In the genomic region with DNA sequence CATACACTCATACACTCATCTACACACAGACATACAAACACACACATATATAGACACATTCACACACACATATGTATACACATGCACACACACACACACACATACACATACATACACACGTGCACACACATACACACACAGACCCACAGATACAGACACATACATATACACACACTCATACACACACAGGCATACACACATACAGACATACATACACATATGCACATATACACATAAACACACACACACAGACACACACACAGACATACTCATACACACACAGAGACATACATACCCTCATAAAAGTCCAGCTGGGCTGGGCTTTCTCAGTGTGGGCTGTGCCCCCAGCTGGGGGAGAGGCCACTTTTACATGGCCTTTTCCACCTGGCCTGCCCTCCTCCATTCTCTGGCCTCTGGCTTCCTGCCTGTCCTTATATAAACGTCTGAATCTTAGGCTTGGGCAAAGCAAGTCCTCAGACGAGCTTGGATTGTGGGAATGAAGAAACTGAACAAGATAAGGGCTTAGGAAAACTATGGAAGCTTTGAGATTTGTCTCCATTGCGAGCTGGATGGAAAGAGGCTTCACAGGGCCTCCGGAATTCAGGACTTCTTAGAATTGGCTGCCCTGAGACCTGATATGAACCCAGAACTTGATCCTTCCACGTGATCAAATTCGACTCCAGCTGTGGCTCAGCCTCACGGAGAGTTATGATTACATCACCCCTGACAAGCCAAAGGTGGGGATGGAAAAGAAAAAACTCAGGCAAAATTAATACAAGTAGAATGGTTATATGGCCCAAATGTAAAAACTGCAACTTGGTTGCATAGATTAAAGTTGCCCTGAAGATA, we compare ENCODE assay signal across 1 cellular context.
TF ChIP-seq lines count a peak whose summit lies in the region.

No MANE protein-coding gene starts in this region.

TF ChIP-seq in HepG2, 621 proteins besides CTCF, POLR2A, EP300 and RAD21 (continued from another document and continues in another):
- TF ChIP-seq, protein P1, sequence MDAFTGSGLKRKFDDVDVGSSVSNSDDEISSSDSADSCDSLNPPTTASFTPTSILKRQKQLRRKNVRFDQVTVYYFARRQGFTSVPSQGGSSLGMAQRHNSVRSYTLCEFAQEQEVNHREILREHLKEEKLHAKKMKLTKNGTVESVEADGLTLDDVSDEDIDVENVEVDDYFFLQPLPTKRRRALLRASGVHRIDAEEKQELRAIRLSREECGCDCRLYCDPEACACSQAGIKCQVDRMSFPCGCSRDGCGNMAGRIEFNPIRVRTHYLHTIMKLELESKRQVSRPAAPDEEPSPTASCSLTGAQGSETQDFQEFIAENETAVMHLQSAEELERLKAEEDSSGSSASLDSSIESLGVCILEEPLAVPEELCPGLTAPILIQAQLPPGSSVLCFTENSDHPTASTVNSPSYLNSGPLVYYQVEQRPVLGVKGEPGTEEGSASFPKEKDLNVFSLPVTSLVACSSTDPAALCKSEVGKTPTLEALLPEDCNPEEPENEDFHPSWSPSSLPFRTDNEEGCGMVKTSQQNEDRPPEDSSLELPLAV (CRISPR knock-in tag; conservative IDR thresholded peaks at IDR 0.05; ENCODE audit: low read depth): no peak
- 0 out of 2 replicates have a peak, but pooled peaks have one; percentile 72 for TF ChIP-seq POLR2G (IDR thresholded peaks at IDR 0.05; ENCODE audit: low read depth, low read length)
- 0 out of 2 replicates have a peak, but pooled peaks have one; percentile 46 for TF ChIP-seq SRY (CRISPR knock-in tag; IDR thresholded peaks at IDR 0.05)
- TF ChIP-seq, protein P2, sequence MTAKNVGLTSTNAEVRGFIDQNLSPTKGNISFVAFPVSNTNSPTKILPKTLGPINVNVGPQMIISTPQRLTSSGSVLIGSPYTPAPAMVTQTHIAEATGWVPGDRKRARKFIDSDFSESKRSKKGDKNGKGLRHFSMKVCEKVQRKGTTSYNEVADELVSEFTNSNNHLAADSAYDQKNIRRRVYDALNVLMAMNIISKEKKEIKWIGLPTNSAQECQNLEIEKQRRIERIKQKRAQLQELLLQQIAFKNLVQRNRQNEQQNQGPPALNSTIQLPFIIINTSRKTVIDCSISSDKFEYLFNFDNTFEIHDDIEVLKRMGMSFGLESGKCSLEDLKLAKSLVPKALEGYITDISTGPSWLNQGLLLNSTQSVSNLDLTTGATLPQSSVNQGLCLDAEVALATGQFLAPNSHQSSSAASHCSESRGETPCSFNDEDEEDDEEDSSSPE (CRISPR knock-in tag; IDR thresholded peaks at IDR 0.05): no peak
- peak; percentile 62; the same call in 1 of the 2 replicates for TF ChIP-seq ZC3H4 (CRISPR knock-in tag; IDR thresholded peaks at IDR 0.05; ENCODE audit: borderline replicate concordance)
- peak; percentile 58; the same call in 1 of the 2 replicates for TF ChIP-seq ERF (CRISPR knock-in tag; IDR thresholded peaks at IDR 0.05)
- TF ChIP-seq, protein P3, sequence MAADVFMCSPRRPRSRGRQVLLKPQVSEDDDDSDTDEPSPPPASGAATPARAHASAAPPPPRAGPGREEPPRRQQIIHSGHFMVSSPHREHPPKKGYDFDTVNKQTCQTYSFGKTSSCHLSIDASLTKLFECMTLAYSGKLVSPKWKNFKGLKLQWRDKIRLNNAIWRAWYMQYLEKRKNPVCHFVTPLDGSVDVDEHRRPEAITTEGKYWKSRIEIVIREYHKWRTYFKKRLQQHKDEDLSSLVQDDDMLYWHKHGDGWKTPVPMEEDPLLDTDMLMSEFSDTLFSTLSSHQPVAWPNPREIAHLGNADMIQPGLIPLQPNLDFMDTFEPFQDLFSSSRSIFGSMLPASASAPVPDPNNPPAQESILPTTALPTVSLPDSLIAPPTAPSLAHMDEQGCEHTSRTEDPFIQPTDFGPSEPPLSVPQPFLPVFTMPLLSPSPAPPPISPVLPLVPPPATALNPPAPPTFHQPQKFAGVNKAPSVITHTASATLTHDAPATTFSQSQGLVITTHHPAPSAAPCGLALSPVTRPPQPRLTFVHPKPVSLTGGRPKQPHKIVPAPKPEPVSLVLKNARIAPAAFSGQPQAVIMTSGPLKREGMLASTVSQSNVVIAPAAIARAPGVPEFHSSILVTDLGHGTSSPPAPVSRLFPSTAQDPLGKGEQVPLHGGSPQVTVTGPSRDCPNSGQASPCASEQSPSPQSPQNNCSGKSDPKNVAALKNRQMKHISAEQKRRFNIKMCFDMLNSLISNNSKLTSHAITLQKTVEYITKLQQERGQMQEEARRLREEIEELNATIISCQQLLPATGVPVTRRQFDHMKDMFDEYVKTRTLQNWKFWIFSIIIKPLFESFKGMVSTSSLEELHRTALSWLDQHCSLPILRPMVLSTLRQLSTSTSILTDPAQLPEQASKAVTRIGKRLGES (CRISPR knock-in tag; IDR thresholded peaks at IDR 0.05; ENCODE audit: borderline replicate concordance): 0 out of 2 replicates have a peak, but pooled peaks have one; percentile 11
- peak; percentile 69; the same call in 1 of the 2 replicates for TF ChIP-seq SIX4 (CRISPR knock-in tag; IDR thresholded peaks at IDR 0.05)
- TF ChIP-seq ZNF672 (CRISPR knock-in tag; IDR thresholded peaks at IDR 0.05): no peak; the same call in 1 of the 2 replicates
- TF ChIP-seq, protein P4, sequence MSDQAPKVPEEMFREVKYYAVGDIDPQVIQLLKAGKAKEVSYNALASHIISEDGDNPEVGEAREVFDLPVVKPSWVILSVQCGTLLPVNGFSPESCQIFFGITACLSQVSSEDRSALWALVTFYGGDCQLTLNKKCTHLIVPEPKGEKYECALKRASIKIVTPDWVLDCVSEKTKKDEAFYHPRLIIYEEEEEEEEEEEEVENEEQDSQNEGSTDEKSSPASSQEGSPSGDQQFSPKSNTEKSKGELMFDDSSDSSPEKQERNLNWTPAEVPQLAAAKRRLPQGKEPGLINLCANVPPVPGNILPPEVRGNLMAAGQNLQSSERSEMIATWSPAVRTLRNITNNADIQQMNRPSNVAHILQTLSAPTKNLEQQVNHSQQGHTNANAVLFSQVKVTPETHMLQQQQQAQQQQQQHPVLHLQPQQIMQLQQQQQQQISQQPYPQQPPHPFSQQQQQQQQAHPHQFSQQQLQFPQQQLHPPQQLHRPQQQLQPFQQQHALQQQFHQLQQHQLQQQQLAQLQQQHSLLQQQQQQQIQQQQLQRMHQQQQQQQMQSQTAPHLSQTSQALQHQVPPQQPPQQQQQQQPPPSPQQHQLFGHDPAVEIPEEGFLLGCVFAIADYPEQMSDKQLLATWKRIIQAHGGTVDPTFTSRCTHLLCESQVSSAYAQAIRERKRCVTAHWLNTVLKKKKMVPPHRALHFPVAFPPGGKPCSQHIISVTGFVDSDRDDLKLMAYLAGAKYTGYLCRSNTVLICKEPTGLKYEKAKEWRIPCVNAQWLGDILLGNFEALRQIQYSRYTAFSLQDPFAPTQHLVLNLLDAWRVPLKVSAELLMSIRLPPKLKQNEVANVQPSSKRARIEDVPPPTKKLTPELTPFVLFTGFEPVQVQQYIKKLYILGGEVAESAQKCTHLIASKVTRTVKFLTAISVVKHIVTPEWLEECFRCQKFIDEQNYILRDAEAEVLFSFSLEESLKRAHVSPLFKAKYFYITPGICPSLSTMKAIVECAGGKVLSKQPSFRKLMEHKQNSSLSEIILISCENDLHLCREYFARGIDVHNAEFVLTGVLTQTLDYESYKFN (CRISPR knock-in tag; conservative IDR thresholded peaks at IDR 0.05): 0 out of 2 replicates have a peak, but pooled peaks have one; percentile 18
- TF ChIP-seq SATB2 (CRISPR knock-in tag; IDR thresholded peaks at IDR 0.05): no peak
- TF ChIP-seq FOXC1 (CRISPR knock-in tag; IDR thresholded peaks at IDR 0.05; ENCODE audit: borderline replicate concordance): no peak
- peak; percentile 24; the same call in 1 of the 2 replicates for TF ChIP-seq NR2F6 (IDR thresholded peaks at IDR 0.05)
- peak; percentile 11; the same call in 1 of the 2 replicates for TF ChIP-seq NR2F6 (CRISPR knock-in tag; IDR thresholded peaks at IDR 0.05)
- no peak for TF ChIP-seq ZNF251 (CRISPR knock-in tag; IDR thresholded peaks at IDR 0.05)
- no peak for TF ChIP-seq NR3C1 (CRISPR knock-in tag; IDR thresholded peaks at IDR 0.05)
- TF ChIP-seq RFXANK (CRISPR knock-in tag; IDR thresholded peaks at IDR 0.05): 0 out of 2 replicates have a peak, but pooled peaks have one; percentile 69
- no peak; the same call in 1 of the 2 replicates for TF ChIP-seq CBFB (CRISPR knock-in tag; IDR thresholded peaks at IDR 0.05)
- TF ChIP-seq, protein P5, sequence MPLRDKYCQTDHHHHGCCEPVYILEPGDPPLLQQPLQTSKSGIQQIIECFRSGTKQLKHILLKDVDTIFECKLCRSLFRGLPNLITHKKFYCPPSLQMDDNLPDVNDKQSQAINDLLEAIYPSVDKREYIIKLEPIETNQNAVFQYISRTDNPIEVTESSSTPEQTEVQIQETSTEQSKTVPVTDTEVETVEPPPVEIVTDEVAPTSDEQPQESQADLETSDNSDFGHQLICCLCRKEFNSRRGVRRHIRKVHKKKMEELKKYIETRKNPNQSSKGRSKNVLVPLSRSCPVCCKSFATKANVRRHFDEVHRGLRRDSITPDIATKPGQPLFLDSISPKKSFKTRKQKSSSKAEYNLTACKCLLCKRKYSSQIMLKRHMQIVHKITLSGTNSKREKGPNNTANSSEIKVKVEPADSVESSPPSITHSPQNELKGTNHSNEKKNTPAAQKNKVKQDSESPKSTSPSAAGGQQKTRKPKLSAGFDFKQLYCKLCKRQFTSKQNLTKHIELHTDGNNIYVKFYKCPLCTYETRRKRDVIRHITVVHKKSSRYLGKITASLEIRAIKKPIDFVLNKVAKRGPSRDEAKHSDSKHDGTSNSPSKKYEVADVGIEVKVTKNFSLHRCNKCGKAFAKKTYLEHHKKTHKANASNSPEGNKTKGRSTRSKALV (CRISPR knock-in tag; IDR thresholded peaks at IDR 0.05): no peak
- TF ChIP-seq, protein P6, sequence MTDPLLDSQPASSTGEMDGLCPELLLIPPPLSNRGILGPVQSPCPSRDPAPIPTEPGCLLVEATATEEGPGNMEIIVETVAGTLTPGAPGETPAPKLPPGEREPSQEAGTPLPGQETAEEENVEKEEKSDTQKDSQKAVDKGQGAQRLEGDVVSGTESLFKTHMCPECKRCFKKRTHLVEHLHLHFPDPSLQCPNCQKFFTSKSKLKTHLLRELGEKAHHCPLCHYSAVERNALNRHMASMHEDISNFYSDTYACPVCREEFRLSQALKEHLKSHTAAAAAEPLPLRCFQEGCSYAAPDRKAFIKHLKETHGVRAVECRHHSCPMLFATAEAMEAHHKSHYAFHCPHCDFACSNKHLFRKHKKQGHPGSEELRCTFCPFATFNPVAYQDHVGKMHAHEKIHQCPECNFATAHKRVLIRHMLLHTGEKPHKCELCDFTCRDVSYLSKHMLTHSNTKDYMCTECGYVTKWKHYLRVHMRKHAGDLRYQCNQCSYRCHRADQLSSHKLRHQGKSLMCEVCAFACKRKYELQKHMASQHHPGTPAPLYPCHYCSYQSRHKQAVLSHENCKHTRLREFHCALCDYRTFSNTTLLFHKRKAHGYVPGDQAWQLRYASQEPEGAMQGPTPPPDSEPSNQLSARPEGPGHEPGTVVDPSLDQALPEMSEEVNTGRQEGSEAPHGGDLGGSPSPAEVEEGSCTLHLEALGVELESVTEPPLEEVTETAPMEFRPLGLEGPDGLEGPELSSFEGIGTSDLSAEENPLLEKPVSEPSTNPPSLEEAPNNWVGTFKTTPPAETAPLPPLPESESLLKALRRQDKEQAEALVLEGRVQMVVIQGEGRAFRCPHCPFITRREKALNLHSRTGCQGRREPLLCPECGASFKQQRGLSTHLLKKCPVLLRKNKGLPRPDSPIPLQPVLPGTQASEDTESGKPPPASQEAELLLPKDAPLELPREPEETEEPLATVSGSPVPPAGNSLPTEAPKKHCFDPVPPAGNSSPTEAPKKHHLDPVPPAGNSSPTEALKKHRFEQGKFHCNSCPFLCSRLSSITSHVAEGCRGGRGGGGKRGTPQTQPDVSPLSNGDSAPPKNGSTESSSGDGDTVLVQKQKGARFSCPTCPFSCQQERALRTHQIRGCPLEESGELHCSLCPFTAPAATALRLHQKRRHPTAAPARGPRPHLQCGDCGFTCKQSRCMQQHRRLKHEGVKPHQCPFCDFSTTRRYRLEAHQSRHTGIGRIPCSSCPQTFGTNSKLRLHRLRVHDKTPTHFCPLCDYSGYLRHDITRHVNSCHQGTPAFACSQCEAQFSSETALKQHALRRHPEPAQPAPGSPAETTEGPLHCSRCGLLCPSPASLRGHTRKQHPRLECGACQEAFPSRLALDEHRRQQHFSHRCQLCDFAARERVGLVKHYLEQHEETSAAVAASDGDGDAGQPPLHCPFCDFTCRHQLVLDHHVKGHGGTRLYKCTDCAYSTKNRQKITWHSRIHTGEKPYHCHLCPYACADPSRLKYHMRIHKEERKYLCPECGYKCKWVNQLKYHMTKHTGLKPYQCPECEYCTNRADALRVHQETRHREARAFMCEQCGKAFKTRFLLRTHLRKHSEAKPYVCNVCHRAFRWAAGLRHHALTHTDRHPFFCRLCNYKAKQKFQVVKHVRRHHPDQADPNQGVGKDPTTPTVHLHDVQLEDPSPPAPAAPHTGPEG (CRISPR knock-in tag; IDR thresholded peaks at IDR 0.05): no peak
- 0 out of 2 replicates have a peak, but pooled peaks have one; percentile 26 for TF ChIP-seq ZBTB8A (CRISPR knock-in tag; IDR thresholded peaks at IDR 0.05; ENCODE audit: borderline replicate concordance, low read depth)
- 0 out of 2 replicates have a peak, but pooled peaks have one; percentile 43 for TF ChIP-seq POGZ (CRISPR knock-in tag; IDR thresholded peaks at IDR 0.05)
- TF ChIP-seq PCBP1 (IDR thresholded peaks at IDR 0.05; ENCODE audit: borderline replicate concordance, low read depth, low read length): no peak
- TF ChIP-seq, protein P7, sequence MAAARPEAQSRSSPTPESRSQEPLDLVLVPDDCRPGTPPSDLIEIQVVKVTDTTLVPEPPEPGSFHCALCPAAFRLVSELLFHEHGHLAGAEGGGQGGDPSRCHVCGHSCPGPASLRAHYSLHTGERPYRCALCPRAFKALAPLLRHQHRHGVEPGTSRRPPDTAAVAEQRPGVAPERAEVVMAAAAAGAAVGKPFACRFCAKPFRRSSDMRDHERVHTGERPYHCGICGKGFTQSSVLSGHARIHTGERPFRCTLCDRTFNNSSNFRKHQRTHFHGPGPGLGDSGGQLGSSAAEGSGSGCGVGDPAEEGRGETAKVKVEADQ (CRISPR knock-in tag; IDR thresholded peaks at IDR 0.05; ENCODE audit: borderline replicate concordance): no peak
- 0 out of 2 replicates have a peak, but pooled peaks have one; percentile 43 for TF ChIP-seq ZMAT3 (CRISPR knock-in tag; conservative IDR thresholded peaks at IDR 0.05)
- peak; percentile 32; the same call in 1 of the 2 replicates for TF ChIP-seq HOXA5 (CRISPR knock-in tag; IDR thresholded peaks at IDR 0.05)
- no peak for TF ChIP-seq ZNF282 (IDR thresholded peaks at IDR 0.05; ENCODE audit: partially characterized antibody)
- peak; percentile 90 for TF ChIP-seq RXRA (CRISPR knock-in tag; IDR thresholded peaks at IDR 0.05)
- TF ChIP-seq TOPORS (CRISPR knock-in tag; IDR thresholded peaks at IDR 0.05): no peak
- TF ChIP-seq, protein P8, sequence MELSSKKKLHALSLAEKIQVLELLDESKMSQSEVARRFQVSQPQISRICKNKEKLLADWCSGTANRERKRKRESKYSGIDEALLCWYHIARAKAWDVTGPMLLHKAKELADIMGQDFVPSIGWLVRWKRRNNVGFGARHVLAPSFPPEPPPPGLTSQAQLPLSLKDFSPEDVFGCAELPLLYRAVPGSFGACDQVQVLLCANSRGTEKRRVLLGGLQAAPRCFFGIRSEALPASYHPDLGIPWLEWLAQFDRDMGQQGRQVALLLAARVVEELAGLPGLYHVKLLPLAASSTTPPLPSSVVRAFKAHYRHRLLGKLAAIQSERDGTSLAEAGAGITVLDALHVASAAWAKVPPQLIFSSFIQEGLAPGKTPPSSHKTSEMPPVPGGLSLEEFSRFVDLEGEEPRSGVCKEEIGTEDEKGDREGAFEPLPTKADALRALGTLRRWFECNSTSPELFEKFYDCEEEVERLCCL (CRISPR knock-in tag; IDR thresholded peaks at IDR 0.05; ENCODE audit: borderline replicate concordance): no peak
- peak; percentile 72; the same call in 1 of the 2 replicates for TF ChIP-seq ZNF343 (CRISPR knock-in tag; IDR thresholded peaks at IDR 0.05)
- TF ChIP-seq ATF7 (IDR thresholded peaks at IDR 0.05): peak; percentile 51; the same call in 1 of the 2 replicates
- TF ChIP-seq ATF7 (CRISPR knock-in tag; IDR thresholded peaks at IDR 0.05): no peak
- no peak for TF ChIP-seq JUN (CRISPR knock-in tag; IDR thresholded peaks at IDR 0.05)
